Comparison of ENCODE assay signal across 10 cellular contexts in the genomic region with DNA sequence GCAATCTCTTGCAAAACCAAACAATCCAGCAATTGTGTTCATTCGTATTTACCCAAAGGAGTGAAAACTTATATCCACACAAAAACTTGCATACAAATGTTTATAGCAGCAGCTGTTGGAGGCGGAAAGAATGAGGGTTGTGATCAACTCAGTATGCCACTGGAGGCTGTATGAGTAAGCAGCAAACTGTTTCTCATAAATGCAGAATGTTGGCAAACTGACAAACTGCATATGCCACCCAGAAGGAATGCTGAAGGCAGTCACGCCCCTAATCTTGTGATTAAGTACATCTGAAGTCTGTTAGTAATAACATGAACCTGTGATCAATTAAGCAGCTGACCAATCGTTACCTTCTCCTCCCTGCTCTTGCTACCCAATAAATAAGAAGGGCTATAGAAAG.
A peak's percentile ranks its signal among the peaks of the same experiment; 100 is the strongest.
DNase-seq lines count a peak whose midpoint lies in the region; ATAC-seq and TF ChIP-seq lines count a peak whose summit lies in the region.
"Had no signal": no experiment of that assay in that cellular context is flagged by ENCODE, and none has a peak within 500 bp of the region (broad histone marks: within the 10 kb centered on the region; RNA-seq: fewer than 3 reads in every experiment).

No MANE protein-coding gene starts in this region.

- H3K4me2 ChIP-seq in hepatocyte = no peak overlapping the region

- H3K79me2 ChIP-seq in ACC112 (ENCODE audit: control insufficient read depth, insufficient read depth, low read length, unreplicated experiment) (no peaks in the 10 kb centered on the region), hepatocyte (no peaks in the 10 kb centered on the region)

- no peaks in the 10 kb centered on the region; the same call in 1 of the 2 replicates for H3K36me3 Mint-ChIP-seq in HFFc6 (ENCODE audit: low read depth)
- no peaks in the 10 kb centered on the region for H3K36me3 Mint-ChIP-seq in stimulated activated memory B cell treated with anti-CD40 and anti-IgM and Interleukin-4, amounts not matched to agents 10 μg/mL and 1 μg/mL and 100 μg/mL, for 72 hours
- H3K36me3 Mint-ChIP-seq: CD4-positive, CD25-positive, alpha-beta regulatory T cell had no signal

- no peaks in the 10 kb centered on the region for H3K27me3 Mint-ChIP-seq in HFFc6 (ENCODE audit: insufficient read depth)
- no peaks in the 10 kb centered on the region for H3K27me3 Mint-ChIP-seq in stimulated activated memory B cell treated with anti-CD40 and anti-IgM and Interleukin-4, amounts not matched to agents 10 μg/mL and 1 μg/mL and 100 μg/mL, for 72 hours

- TF ChIP-seq POLR2A in adrenal gland (IDR thresholded peaks at IDR 0.05) = no peak

- H3K27me3 ChIP-seq in ACC112 (ENCODE audit: insufficient read depth, low read length) (no peaks in the 10 kb centered on the region), adrenal gland (no peaks in the 10 kb centered on the region), hepatocyte (no peaks in the 10 kb centered on the region)

- H3K27ac ChIP-seq in ACC112 (ENCODE audit: low read depth, low read length) (peak overlapping the region; percentile 29; the same call in 1 of the 2 replicates), adrenal gland (no peak overlapping the region), hepatocyte (no peak overlapping the region)

- intact Hi-C loops in adrenal gland (cut with DNase I) = no loop called here

- TF ChIP-seq CTCF in HFFc6 (IDR thresholded peaks at IDR 0.05) (no peak), adrenal gland (IDR thresholded peaks at IDR 0.05) (no peak), hepatocyte (IDR thresholded peaks at IDR 0.05; ENCODE audit: poor library complexity) (no peak)

- H3K9me3 ChIP-seq in adrenal gland (replicated peaks in 1 of 3) = no peaks in the 10 kb centered on the region
- no peaks in the 10 kb centered on the region for H3K9me3 ChIP-seq in hepatocyte (ENCODE audit: low read depth)

- 70 to 73% (median 71%) methylated on average over 4 of the region's 4 CpGs for WGBS in adrenal gland, 4 donors
- WGBS in hepatocyte (ENCODE audit: low lambda C conversion rate, missing lambda C conversion rate) = 48% methylated on average over 4 of the region's 4 CpGs

- H3K9me3 Mint-ChIP-seq in HFFc6 = no peaks in the 10 kb centered on the region
- H3K9me3 Mint-ChIP-seq in stimulated activated memory B cell treated with anti-CD40 and anti-IgM and Interleukin-4, amounts not matched to agents 10 μg/mL and 1 μg/mL and 100 μg/mL, for 72 hours = peaks cover 3% of the 10 kb centered on the region

- no peaks in the 10 kb centered on the region for H3K36me3 ChIP-seq in ACC112 (ENCODE audit: insufficient read depth, low read length)
- no peaks in the 10 kb centered on the region for H3K36me3 ChIP-seq in adrenal gland (replicated peaks in 1 of 2)
- no peaks in the 10 kb centered on the region for H3K36me3 ChIP-seq in hepatocyte (replicated peaks; ENCODE audit: insufficient read depth, low read depth)

- no peaks in the 10 kb centered on the region for H3K9me2 ChIP-seq in hepatocyte (replicated peaks; ENCODE audit: insufficient read depth)

- DNase-seq in HFFc6 (peak; percentile 99), adrenal gland (peak in 4 of 7 donors; percentile 14 to 30 (median 22)), hepatocyte (ENCODE audit: low spot score) (peak; percentile 57), NOMO-1 treated with DMSO at 0.1 percent for 48 hours (lab: John Stamatoyannopoulos, UW; ENCODE audit: unreplicated experiment) (no peak)
- DNase-seq: CD4-positive, CD25-positive, alpha-beta regulatory T cell; NCI-H1048 had no signal

- ATAC-seq in stimulated activated memory B cell treated with anti-CD40 and anti-IgM and Interleukin-4, amounts not matched to agents 10 μg/mL and 1 μg/mL and 100 μg/mL, for 72 hours = no peak
- ATAC-seq in HG03469 (IDR thresholded peaks at IDR 0.05; ENCODE audit: unreplicated experiment) = no peak
- no peak for ATAC-seq in GM18868 (IDR thresholded peaks at IDR 0.05; ENCODE audit: unreplicated experiment)

- no peaks in the 10 kb centered on the region for H4K20me1 ChIP-seq in hepatocyte (ENCODE audit: insufficient read depth, poor library complexity, severe bottlenecking)

- H3K27ac Mint-ChIP-seq in HFFc6 = peak overlapping the region; percentile 75
- H3K27ac Mint-ChIP-seq in stimulated activated memory B cell treated with anti-CD40 and anti-IgM and Interleukin-4, amounts not matched to agents 10 μg/mL and 1 μg/mL and 100 μg/mL, for 72 hours = no peak overlapping the region
- H3K27ac Mint-ChIP-seq: CD4-positive, CD25-positive, alpha-beta regulatory T cell had no signal

- H3K4me1 ChIP-seq in ACC112 (ENCODE audit: control insufficient read depth, insufficient read depth, low read length, unreplicated experiment) = peaks cover 12% of the 10 kb centered on the region
- H3K4me1 ChIP-seq in adrenal gland (replicated peaks in 1 of 2) = no peaks in the 10 kb centered on the region
- H3K4me1 ChIP-seq in hepatocyte (ENCODE audit: insufficient read depth) = no peaks in the 10 kb centered on the region

- H3K4me1 Mint-ChIP-seq in HFFc6 (ENCODE audit: low read depth) = peaks cover 57% of the 10 kb centered on the region
- peaks cover 15% of the 10 kb centered on the region for H3K4me1 Mint-ChIP-seq in stimulated activated memory B cell treated with anti-CD40 and anti-IgM and Interleukin-4, amounts not matched to agents 10 μg/mL and 1 μg/mL and 100 μg/mL, for 72 hours
- H3K4me1 Mint-ChIP-seq: CD4-positive, CD25-positive, alpha-beta regulatory T cell had no signal

- no peak overlapping the region for H3K4me3 Mint-ChIP-seq in HFFc6
- H3K4me3 Mint-ChIP-seq in stimulated activated memory B cell treated with anti-CD40 and anti-IgM and Interleukin-4, amounts not matched to agents 10 μg/mL and 1 μg/mL and 100 μg/mL, for 72 hours = no peak overlapping the region
- H3K4me3 Mint-ChIP-seq: CD4-positive, CD25-positive, alpha-beta regulatory T cell had no signal

- H3K4me3 ChIP-seq in ACC112 (ENCODE audit: low read depth, low read length) = peak overlapping the region; percentile 24; the same call in 1 of the 2 replicates
- no peak overlapping the region for H3K4me3 ChIP-seq in adrenal gland
- no peak overlapping the region for H3K4me3 ChIP-seq in hepatocyte

- H2AFZ ChIP-seq in ACC112 (ENCODE audit: low read length, unreplicated experiment) = no peak overlapping the region
- no peak overlapping the region for H2AFZ ChIP-seq in hepatocyte
